ENCODE assay signal across 1 cellular context in the genomic region with DNA sequence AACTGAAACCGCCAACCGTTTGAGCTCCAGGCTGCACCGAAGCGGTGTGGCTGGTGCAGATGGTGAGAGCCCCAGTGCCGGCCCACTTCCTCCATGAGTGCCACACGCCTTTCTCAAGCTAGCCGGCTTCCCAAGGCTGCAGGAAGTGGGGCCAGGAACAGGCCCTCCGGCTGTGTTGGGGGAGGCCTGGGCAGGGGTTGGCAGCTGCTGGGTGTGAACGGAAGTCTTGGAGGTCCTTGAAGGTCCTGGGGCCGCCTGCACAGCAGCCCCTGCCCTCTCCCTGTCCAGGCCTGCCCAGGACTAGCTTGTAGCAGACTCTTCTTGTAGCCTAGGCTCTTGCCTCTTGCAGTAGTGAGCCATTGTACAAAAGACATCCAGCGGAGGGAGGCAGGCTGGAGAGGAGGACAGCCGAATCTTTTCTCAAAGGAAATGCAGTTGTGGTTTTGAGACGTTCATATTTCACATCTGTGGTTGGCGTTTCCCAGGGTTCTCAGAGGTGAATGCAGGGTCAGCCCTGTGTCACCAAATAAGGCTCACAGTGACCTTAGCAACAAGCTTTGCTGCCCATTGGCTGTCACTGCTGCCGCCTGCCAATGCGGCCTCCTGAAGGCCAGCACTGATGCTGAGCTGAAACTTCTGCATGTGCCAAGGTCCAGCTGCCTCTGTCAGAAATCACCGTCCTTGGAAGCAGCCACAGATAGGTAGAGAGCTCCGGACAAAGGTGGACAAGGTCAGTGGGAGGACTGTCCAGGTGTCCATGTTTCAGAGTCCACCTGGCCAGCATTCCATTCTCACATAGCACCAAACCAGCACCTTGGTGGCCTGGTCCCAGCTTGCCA.
A peak's percentile ranks its signal among the peaks of the same experiment; 100 is the strongest.
TF ChIP-seq lines count a peak whose summit lies in the region.

No MANE protein-coding gene starts in this region.

TF ChIP-seq in endothelial cell of umbilical vein, 7 proteins besides CTCF, POLR2A, EP300 and RAD21:
- TF ChIP-seq JUN (IDR thresholded peaks at IDR 0.05; ENCODE audit: borderline replicate concordance, insufficient read depth, insufficient read length, low read depth) (no peak), POLR2AphosphoS5 (IDR thresholded peaks at IDR 0.05; ENCODE audit: insufficient read depth, low read depth, low read length) (peak; percentile 35)
TF ChIP-seq in endothelial cell of umbilical vein: peak in this region for 1.
